In the genomic region with DNA sequence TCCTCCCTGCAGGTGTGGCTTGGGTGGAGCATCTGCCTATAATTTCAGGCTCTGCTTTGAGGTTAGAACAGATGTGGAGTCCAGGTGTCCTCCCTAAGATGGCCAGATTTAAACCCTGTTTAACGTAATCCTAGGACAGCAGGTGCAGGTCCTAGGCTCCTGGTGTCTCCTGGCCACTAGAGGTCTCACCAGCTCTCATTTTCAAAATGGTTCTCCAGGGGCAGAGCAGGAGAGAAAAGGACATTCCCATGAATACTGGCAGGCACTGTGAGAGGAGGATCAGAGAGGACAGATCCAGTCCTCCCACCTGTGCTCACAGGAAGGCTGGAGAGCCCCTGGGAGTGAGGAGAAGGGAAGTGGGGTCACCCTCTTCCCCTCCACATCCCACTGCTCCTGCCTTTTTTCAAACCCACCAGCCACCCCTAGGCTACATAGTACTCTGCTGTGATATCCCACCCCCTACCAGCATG, we compare ENCODE assay signal across 9 cellular contexts.
A peak's percentile ranks its signal among the peaks of the same experiment; 100 is the strongest.
DNase-seq lines count a peak whose midpoint lies in the region; ATAC-seq and TF ChIP-seq lines count a peak whose summit lies in the region.
"Had no signal": no experiment of that assay in that cellular context is flagged by ENCODE, and none has a peak within 500 bp of the region (broad histone marks: within the 10 kb centered on the region; RNA-seq: fewer than 3 reads in every experiment).

No MANE protein-coding gene starts in this region.

- no peaks in the 10 kb centered on the region for H3K79me2 ChIP-seq in PC-3 (ENCODE audit: low read length)

- no peak overlapping the region for H2BK5ac ChIP-seq in mesenchymal stem cell (ENCODE audit: low read depth, low read length, poor library complexity, severe bottlenecking)

- no peak overlapping the region for H3K18ac ChIP-seq in mesenchymal stem cell (ENCODE audit: low read depth in 1 of 2, low read length in 2 of 2)

- no peak overlapping the region for H3K27ac ChIP-seq in PC-3 (ENCODE audit: low read length)
- no peak overlapping the region for H3K27ac ChIP-seq in mesenchymal stem cell (ENCODE audit: low read length, poor library complexity, severe bottlenecking)

- no peaks in the 10 kb centered on the region for H3K4me1 Mint-ChIP-seq in T-helper 2 cell treated with Interferon-gamma antibody and Interleukin-4, amounts not matched to agents 5 μg/mL and 100 μg/mL, for 36 hours (ENCODE audit: low read depth)
- no peaks in the 10 kb centered on the region for H3K4me1 Mint-ChIP-seq in activated T-cell treated with anti-CD3 and anti-CD28 coated beads, Interleukin-2, amount 50 U/mL, for 24 hours (ENCODE audit: low read depth)
- H3K4me1 Mint-ChIP-seq: T-cell had no signal

- H3K4me3 ChIP-seq in PC-3 (ENCODE audit: low read length) = no peak overlapping the region
- no peak overlapping the region for H3K4me3 ChIP-seq in mesenchymal stem cell (ENCODE audit: insufficient read depth in 1 of 2, low read depth in 1 of 2, low read length in 2 of 2)

- no peak overlapping the region for H2BK12ac ChIP-seq in mesenchymal stem cell (ENCODE audit: low read length in 2 of 2)

- H3K23ac ChIP-seq in mesenchymal stem cell (ENCODE audit: low read length in 2 of 2) = no peak overlapping the region

- H3K9me3 Mint-ChIP-seq in T-helper 2 cell treated with Interferon-gamma antibody and Interleukin-4, amounts not matched to agents 5 μg/mL and 100 μg/mL, for 36 hours = no peaks in the 10 kb centered on the region
- H3K9me3 Mint-ChIP-seq in activated T-cell treated with anti-CD3 and anti-CD28 coated beads, Interleukin-2, amount 50 U/mL, for 24 hours = no peaks in the 10 kb centered on the region
- H3K9me3 Mint-ChIP-seq: T-cell had no signal

- H3K4me1 ChIP-seq in PC-3 (ENCODE audit: insufficient read depth, low read length) (peaks cover 9% of the 10 kb centered on the region; the same call in 1 of the 2 replicates), mesenchymal stem cell (ENCODE audit: control insufficient read depth, insufficient read depth, low read depth, low read length) (peaks cover 1% of the 10 kb centered on the region)

- DNase-seq in EH (ENCODE audit: low read depth) (peak; percentile 57), LHCN-M2 (ENCODE audit: low read depth) (peak; percentile 47), PC-3 (peak; percentile 59), dermis microvascular lymphatic vessel endothelial cell (ENCODE audit: low read depth in 2 of 2) (peak; percentile 55), mesenchymal stem cell (peak; percentile 45)
- DNase-seq in T-helper 2 cell treated with Interferon-gamma antibody and Interleukin-4, amounts not matched to agents 5 μg/mL and 100 μg/mL, for 36 hours (ENCODE audit: low spot score) = no peak
- no peak for DNase-seq in activated T-cell treated with anti-CD3 and anti-CD28 coated beads, Interleukin-2, amount 50 U/mL, for 24 hours
- DNase-seq: T-cell had no signal

- H2BK15ac ChIP-seq in mesenchymal stem cell (ENCODE audit: low read depth, poor library complexity, severe bottlenecking) = no peak overlapping the region

- no peak overlapping the region for H3K4ac ChIP-seq in mesenchymal stem cell (ENCODE audit: low read depth in 1 of 2, low read length in 2 of 2)

- peak; percentile 63 for TF ChIP-seq CTCF in PC-3 (conservative IDR thresholded peaks at IDR 0.05; ENCODE audit: low read depth, low read length)

- no peaks in the 10 kb centered on the region for H3F3A ChIP-seq in PC-3 (ENCODE audit: low read length, unreplicated experiment)

- ATAC-seq in PC-3 (peak; percentile 89), GM19023 (IDR thresholded peaks at IDR 0.05; ENCODE audit: unreplicated experiment) (no peak)

- H4K8ac ChIP-seq in mesenchymal stem cell (ENCODE audit: low read length) = no peak overlapping the region

- H4K20me1 ChIP-seq in PC-3 (ENCODE audit: low read length) = no peaks in the 10 kb centered on the region

- no peak overlapping the region for H2BK120ac ChIP-seq in mesenchymal stem cell (ENCODE audit: low read depth, low read length)

- no peak overlapping the region for H4K91ac ChIP-seq in mesenchymal stem cell (ENCODE audit: low read length)

- H3K36me3 ChIP-seq in PC-3 (ENCODE audit: low read depth, low read length) = no peaks in the 10 kb centered on the region
- no peaks in the 10 kb centered on the region for H3K36me3 ChIP-seq in mesenchymal stem cell (ENCODE audit: control insufficient read depth in 1 of 2, insufficient read depth in 2 of 2, low read depth in 1 of 2, low read length in 2 of 2)

- no peak overlapping the region for H3K4me3 Mint-ChIP-seq in T-helper 2 cell treated with Interferon-gamma antibody and Interleukin-4, amounts not matched to agents 5 μg/mL and 100 μg/mL, for 36 hours
- no peak overlapping the region for H3K4me3 Mint-ChIP-seq in activated T-cell treated with anti-CD3 and anti-CD28 coated beads, Interleukin-2, amount 50 U/mL, for 24 hours
- H3K4me3 Mint-ChIP-seq: T-cell had no signal

- 55% methylated on average over 1 of the region's 1 CpG for whole genome bisulfite sequencing in mesenchymal stem cell

- no peak overlapping the region for H2AK5ac ChIP-seq in mesenchymal stem cell (ENCODE audit: low read length, severe bottlenecking)

- POLR2A ChIA-PET in PC-3 (lab: Charles Lee; ENCODE audit: unreplicated experiment) = no interaction called here

- H2AFZ ChIP-seq in PC-3 (ENCODE audit: low read length) (no peak overlapping the region), mesenchymal stem cell (ENCODE audit: low read depth, low read length) (no peak overlapping the region)

- H3K9me3 ChIP-seq in PC-3 (ENCODE audit: low read length) (no peaks in the 10 kb centered on the region), mesenchymal stem cell (ENCODE audit: control insufficient read depth, low read length) (no peaks in the 10 kb centered on the region)

- intact Hi-C loops in PC-3 (cut with micrococcal nuclease) = loop anchor here (1.0 to 10.0 kb wide), 4 partner anchors 104 to 415 kb away; no protein-coding TSS in a partner anchor

- H3K27me3 ChIP-seq in PC-3 (ENCODE audit: low read length) (no peaks in the 10 kb centered on the region), mesenchymal stem cell (ENCODE audit: control insufficient read depth in 1 of 2, insufficient read depth in 1 of 2, low read length in 2 of 2) (peaks cover 0 to 7% of the 10 kb centered on the region in 2 experiments)

- BruUV-seq in PC-3 (replicated peaks; lab: Mats Ljungman, UMichigan) = no TSS peak

- H3K36me3 Mint-ChIP-seq in T-helper 2 cell treated with Interferon-gamma antibody and Interleukin-4, amounts not matched to agents 5 μg/mL and 100 μg/mL, for 36 hours (ENCODE audit: low read depth) = no peaks in the 10 kb centered on the region
- H3K36me3 Mint-ChIP-seq in activated T-cell treated with anti-CD3 and anti-CD28 coated beads, Interleukin-2, amount 50 U/mL, for 24 hours (ENCODE audit: low read depth) = no peaks in the 10 kb centered on the region
- H3K36me3 Mint-ChIP-seq: T-cell had no signal

- CTCF ChIA-PET in PC-3 (lab: Charles Lee) = interaction anchor here (0.6 kb wide), 1 partner anchor 365 kb away, joined by 3 read pairs; no protein-coding TSS in a partner anchor

- no peak overlapping the region for H3K4me2 ChIP-seq in PC-3 (ENCODE audit: low read length)
- no peak overlapping the region for H3K4me2 ChIP-seq in mesenchymal stem cell (ENCODE audit: low read length, poor library complexity, severe bottlenecking)

- H3K9ac ChIP-seq in PC-3 (ENCODE audit: low read length) = no peak overlapping the region
- H3K9ac ChIP-seq in mesenchymal stem cell (ENCODE audit: low read length) = no peak overlapping the region

- H3K14ac ChIP-seq in mesenchymal stem cell (ENCODE audit: low read length in 2 of 2) = no peak overlapping the region

- no peak overlapping the region for H3K27ac Mint-ChIP-seq in T-helper 2 cell treated with Interferon-gamma antibody and Interleukin-4, amounts not matched to agents 5 μg/mL and 100 μg/mL, for 36 hours
- H3K27ac Mint-ChIP-seq in activated T-cell treated with anti-CD3 and anti-CD28 coated beads, Interleukin-2, amount 50 U/mL, for 24 hours = no peak overlapping the region
- H3K27ac Mint-ChIP-seq: T-cell had no signal

- no peaks in the 10 kb centered on the region for H3K27me3 Mint-ChIP-seq in T-helper 2 cell treated with Interferon-gamma antibody and Interleukin-4, amounts not matched to agents 5 μg/mL and 100 μg/mL, for 36 hours (ENCODE audit: low read depth)
- H3K27me3 Mint-ChIP-seq in activated T-cell treated with anti-CD3 and anti-CD28 coated beads, Interleukin-2, amount 50 U/mL, for 24 hours = no peaks in the 10 kb centered on the region
- H3K27me3 Mint-ChIP-seq: T-cell had no signal

- no peaks in the 10 kb centered on the region for H3K79me1 ChIP-seq in mesenchymal stem cell (replicated peaks; ENCODE audit: low read length, poor library complexity, severe bottlenecking)

- no peaks in the 10 kb centered on the region for H3K9me2 ChIP-seq in PC-3 (replicated peaks; ENCODE audit: low read length)

Comparison
In these comparisons a context has a peak if more than half of its experiments do, and no peak if none do; other contexts are left out.
1. DNase-seq: peak in EH (single experiment), LHCN-M2 (single experiment), PC-3 (single experiment), dermis microvascular lymphatic vessel endothelial cell (2 of 2) and mesenchymal stem cell (single experiment); none in T-helper 2 cell treated with Interferon-gamma antibody and Interleukin-4, amounts not matched to agents 5 μg/mL and 100 μg/mL, for 36 hours (single experiment) and activated T-cell treated with anti-CD3 and anti-CD28 coated beads, Interleukin-2, amount 50 U/mL, for 24 hours (single experiment).